In the genomic region with DNA sequence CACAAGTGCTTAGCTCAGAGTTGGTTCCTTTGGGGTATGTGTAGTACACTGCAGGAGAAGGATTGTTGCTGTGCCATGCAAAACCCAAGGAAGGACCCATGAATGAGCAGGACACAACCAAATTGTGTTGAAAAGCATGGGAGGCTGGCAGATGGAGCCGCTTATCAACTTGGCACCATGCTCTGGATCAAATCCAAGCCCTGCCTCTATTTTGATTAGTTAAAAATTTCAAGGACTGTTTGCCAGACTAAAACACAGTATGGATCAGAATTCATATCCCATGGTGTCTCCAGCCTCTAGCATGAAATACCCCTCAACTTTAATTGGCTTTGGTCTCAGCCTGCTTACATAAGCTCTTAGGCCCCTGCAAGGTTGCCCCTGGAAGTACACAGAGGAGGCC, we compare ENCODE assay signal across 16 cellular contexts. TPM values are rescaled to one million over a fixed set of nuclear protein-coding genes. Genes with fewer than 3 reads are reported as not detected.
DNase-seq lines count a peak whose midpoint lies in the region; TF ChIP-seq lines count a peak whose summit lies in the region.
"Had no signal": no experiment of that assay in that cellular context is flagged by ENCODE, and none has a peak within 500 bp of the region (broad histone marks: within the 10 kb centered on the region; RNA-seq: fewer than 3 reads in every experiment).

No MANE protein-coding gene starts in this region.

- peak; percentile 4 for DNase-seq in COR-L47 (lab: John Stamatoyannopoulos, UW)
- no peak for DNase-seq in Caco-2
- peak; percentile 47 for DNase-seq in NCI-H1694 (lab: John Stamatoyannopoulos, UW)
- no peak for DNase-seq in neuronal stem cell (ENCODE audit: low spot score)
- no peak for DNase-seq in ascending aorta (ENCODE audit: low spot score in 2 of 2)
- no peak for DNase-seq in stimulated activated CD4-positive, alpha-beta T cell treated with anti-CD3 and anti-CD28 coated beads, Interleukin-1b, Interleukin-23, amount 100 ng/mL, for 48 hours
- DNase-seq in H9: no peak
- DNase-seq: BE2C; CD8-positive, alpha-beta T cell; HCEC 1CT; KBM-7; NCI-H1048; NCI-H1930; SHP77 treated with DMSO at 0.1 percent for 48 hours had no signal

- H3K27me3 Mint-ChIP-seq in Caco-2 (ENCODE audit: insufficient read depth, unreplicated experiment): no peaks in the 10 kb centered on the region
- peaks cover 2% of the 10 kb centered on the region; the same call in 1 of the 2 replicates for H3K27me3 Mint-ChIP-seq in H9 (ENCODE audit: low read depth)

- intact Hi-C loops in Caco-2 (cut with micrococcal nuclease; ENCODE audit: unreplicated experiment): loop anchor here (5.0 kb wide), 1 partner anchor 111 kb away; no protein-coding TSS in a partner anchor
- intact Hi-C loops in ascending aorta (cut with DNase I): no loop called here

- no peaks in the 10 kb centered on the region for H3K79me2 ChIP-seq in H9 (ENCODE audit: insufficient read depth, low read length)

- H3K9ac ChIP-seq in neuronal stem cell (ENCODE audit: low read depth, low read length, poor library complexity): no peak overlapping the region
- H3K9ac ChIP-seq in H9 (ENCODE audit: extremely low read depth, insufficient read length, low read length): no peak overlapping the region

- peak overlapping the region; percentile 41 for H3K18ac ChIP-seq in neuronal stem cell (ENCODE audit: low read length)
- H3K18ac ChIP-seq in H9 (ENCODE audit: insufficient read length, low read depth, low read length): no peak overlapping the region

- no peak overlapping the region for H3K4me2 ChIP-seq in neuronal stem cell (ENCODE audit: insufficient read depth, low read length, poor library complexity, severe bottlenecking)
- no peak overlapping the region for H3K4me2 ChIP-seq in H9 (ENCODE audit: insufficient read depth, insufficient read length, low read length)

- H3K27me3 ChIP-seq in Caco-2 (replicated peaks; ENCODE audit: control insufficient read depth, insufficient read depth, low read length): no peaks in the 10 kb centered on the region
- H3K27me3 ChIP-seq in neuronal stem cell (ENCODE audit: control insufficient read depth in 3 of 3, insufficient read depth in 3 of 3, low read depth in 1 of 3, low read length in 3 of 3): no peaks in the 10 kb centered on the region
- no peaks in the 10 kb centered on the region for H3K27me3 ChIP-seq in ascending aorta
- H3K27me3 ChIP-seq in H9 (ENCODE audit: insufficient read depth, low read length): no peaks in the 10 kb centered on the region

- H2BK5ac ChIP-seq in neuronal stem cell (ENCODE audit: low read length) (no peak overlapping the region), H9 (ENCODE audit: insufficient read length, low read length) (no peak overlapping the region)

- H3K4me3 Mint-ChIP-seq in Caco-2 (ENCODE audit: unreplicated experiment) (no peak overlapping the region), H9 (no peak overlapping the region)
- H3K4me3 Mint-ChIP-seq: CD8-positive, alpha-beta T cell; T-helper 1 cell treated with Interleukin-12 subunit alpha and Interleukin-12 subunit beta and Interleukin-4 antibody, amounts not matched to agents 30 μg/mL and 1 μg/mL, for 36 hours had no signal

- H4K20me1 ChIP-seq in H9 (ENCODE audit: control insufficient read depth, insufficient read depth, insufficient read length): no peaks in the 10 kb centered on the region

- no peak overlapping the region for H2BK12ac ChIP-seq in neuronal stem cell (ENCODE audit: low read length)
- no peak overlapping the region for H2BK12ac ChIP-seq in H9 (ENCODE audit: insufficient read length, low read depth, low read length)

- no peak overlapping the region for H2BK20ac ChIP-seq in H9 (ENCODE audit: low read depth, low read length, poor library complexity, severe bottlenecking)

- H3K4me1 Mint-ChIP-seq in Caco-2 (ENCODE audit: low read depth, unreplicated experiment) (peaks cover 43% of the 10 kb centered on the region), H9 (peaks cover 6 to 11% of the 10 kb centered on the region in 2 experiments; a peak in 3 of 4 replicates)

- no peak overlapping the region for H3K4ac ChIP-seq in neuronal stem cell (ENCODE audit: low read length)
- H3K4ac ChIP-seq in H9 (ENCODE audit: low read depth, low read length): no peak overlapping the region

- CTCF ChIA-PET in Caco-2 (lab: Charles Lee): no interaction called here

- no peak overlapping the region for H3K4me3 ChIP-seq in Caco-2 (ENCODE audit: low read depth, low read length)
- H3K4me3 ChIP-seq in neuronal stem cell (ENCODE audit: low read length in 2 of 2): no peak overlapping the region
- no peak overlapping the region for H3K4me3 ChIP-seq in ascending aorta

- no CpG with 5 or more reads among the region's 1 CpG for WGBS in neuronal stem cell (ENCODE audit: extremely low coverage in 2 of 2, insufficient read length in 2 of 2, insufficient replicate concordance in 1 of 2), 2 donors
- WGBS in H9 (ENCODE audit: extremely low coverage, insufficient read length, low lambda C conversion rate): no CpG with 5 or more reads among the region's 1 CpG

- H3K36me3 Mint-ChIP-seq in Caco-2 (ENCODE audit: insufficient read depth, unreplicated experiment) (peaks cover 23% of the 10 kb centered on the region), H9 (ENCODE audit: insufficient read depth in 1 of 3, low read depth in 3 of 3) (no peaks in the 10 kb centered on the region)
- H3K36me3 Mint-ChIP-seq: CD8-positive, alpha-beta T cell had no signal

- no peak overlapping the region for H2BK120ac ChIP-seq in neuronal stem cell (ENCODE audit: low read depth, low read length)
- no peak overlapping the region for H2BK120ac ChIP-seq in H9 (ENCODE audit: low read depth, low read length, poor library complexity, severe bottlenecking)

- H2AK5ac ChIP-seq in neuronal stem cell (ENCODE audit: low read depth, low read length): no peak overlapping the region
- no peak overlapping the region for H2AK5ac ChIP-seq in H9 (ENCODE audit: insufficient read length, low read length)

- no peak overlapping the region for H4K91ac ChIP-seq in neuronal stem cell (ENCODE audit: low read depth, low read length, poor library complexity)
- no peak overlapping the region for H4K91ac ChIP-seq in H9 (ENCODE audit: insufficient read length, low read depth, low read length)

- no peaks in the 10 kb centered on the region for H3K36me3 ChIP-seq in Caco-2 (ENCODE audit: control insufficient read depth, insufficient read depth, low read length)
- no peaks in the 10 kb centered on the region for H3K36me3 ChIP-seq in neuronal stem cell (replicated peaks in 1 of 2; ENCODE audit: control insufficient read depth in 2 of 2, insufficient read depth in 2 of 2, low read length in 2 of 2)
- no peaks in the 10 kb centered on the region for H3K36me3 ChIP-seq in ascending aorta
- H3K36me3 ChIP-seq: BE2C had no signal

- H3K9me3 Mint-ChIP-seq in Caco-2 (ENCODE audit: unreplicated experiment): peaks cover 22% of the 10 kb centered on the region
- no peaks in the 10 kb centered on the region; a peak in 1 of 5 replicates for H3K9me3 Mint-ChIP-seq in H9
- H3K9me3 Mint-ChIP-seq: CD8-positive, alpha-beta T cell; T-helper 1 cell treated with Interleukin-12 subunit alpha and Interleukin-12 subunit beta and Interleukin-4 antibody, amounts not matched to agents 30 μg/mL and 1 μg/mL, for 36 hours had no signal

- H3K27ac Mint-ChIP-seq in Caco-2 (ENCODE audit: unreplicated experiment) (peak overlapping the region; percentile 77), H9 (no peak overlapping the region)
- H3K27ac Mint-ChIP-seq: CD8-positive, alpha-beta T cell; T-helper 1 cell treated with Interleukin-12 subunit alpha and Interleukin-12 subunit beta and Interleukin-4 antibody, amounts not matched to agents 30 μg/mL and 1 μg/mL, for 36 hours had no signal

- H3K23ac ChIP-seq in neuronal stem cell (ENCODE audit: low read depth, low read length, poor library complexity): no peak overlapping the region
- no peak overlapping the region for H3K23ac ChIP-seq in H9 (ENCODE audit: insufficient read length, low read depth, low read length)

- TF ChIP-seq CTCF in Caco-2 (IDR thresholded peaks at IDR 0.05; ENCODE audit: insufficient read depth in 1 of 2, low read depth in 1 of 2, low read length in 1 of 2, severe bottlenecking in 1 of 2, unreplicated experiment in 1 of 2) (no peak), ascending aorta (IDR thresholded peaks at IDR 0.05) (no peak), H9 (conservative IDR thresholded peaks at IDR 0.05) (no peak)

- H3K4me1 ChIP-seq in Caco-2 (peaks cover 64% of the 10 kb centered on the region), neuronal stem cell (ENCODE audit: control insufficient read depth in 2 of 2, insufficient read depth in 1 of 2, low read depth in 1 of 2, low read length in 2 of 2) (no peaks in the 10 kb centered on the region), ascending aorta (peaks cover 8 to 16% of the 10 kb centered on the region in 2 donors), H9 (ENCODE audit: insufficient read depth, low read length) (no peaks in the 10 kb centered on the region)
- H3K4me1 ChIP-seq: BE2C had no signal

- H3K27ac ChIP-seq in neuronal stem cell (replicated peaks; ENCODE audit: low read length): no peak overlapping the region
- no peak overlapping the region for H3K27ac ChIP-seq in ascending aorta
- H3K27ac ChIP-seq in H9 (ENCODE audit: insufficient read length, low read depth, low read length): no peak overlapping the region

- H2BK15ac ChIP-seq in neuronal stem cell (ENCODE audit: low read length) (no peak overlapping the region), H9 (ENCODE audit: low read depth, low read length) (no peak overlapping the region)

- H4K8ac ChIP-seq in neuronal stem cell (ENCODE audit: low read depth, low read length) (no peak overlapping the region), H9 (replicated peaks; ENCODE audit: insufficient read length, low read depth, low read length) (no peak overlapping the region)

- H3K9me3 ChIP-seq in Caco-2 (peaks cover 5% of the 10 kb centered on the region), neuronal stem cell (replicated peaks in 1 of 2; ENCODE audit: control insufficient read depth in 2 of 2, insufficient read depth in 1 of 2, low read depth in 1 of 2, low read length in 2 of 2) (no peaks in the 10 kb centered on the region), ascending aorta (no peaks in the 10 kb centered on the region), H9 (ENCODE audit: control insufficient read depth, low read depth, low read length) (no peaks in the 10 kb centered on the region)
- H3K9me3 ChIP-seq: BE2C had no signal

- no peak overlapping the region for H3K56ac ChIP-seq in H9 (ENCODE audit: insufficient read length, low read depth, low read length)

- H3K23me2 ChIP-seq in H9 (ENCODE audit: insufficient read length, low read depth, low read length, poor library complexity, severe bottlenecking): no peaks in the 10 kb centered on the region

- H2AFZ ChIP-seq in neuronal stem cell (ENCODE audit: low read length) (no peak overlapping the region), H9 (ENCODE audit: low read length) (no peak overlapping the region)

- H4K5ac ChIP-seq in H9 (ENCODE audit: insufficient read length, low read depth, low read length): no peak overlapping the region

- H3T11ph ChIP-seq in H9 (ENCODE audit: low read length): no peak overlapping the region

- BruUV-seq in Caco-2 (replicated peaks; lab: Mats Ljungman, UMichigan): no TSS peak

- POLR2A ChIA-PET in Caco-2 (lab: Charles Lee): no interaction called here

- no peak overlapping the region for H3K14ac ChIP-seq in neuronal stem cell (ENCODE audit: low read length)
- H3K14ac ChIP-seq in H9 (ENCODE audit: insufficient read depth, low read length): no peak overlapping the region

- no peaks in the 10 kb centered on the region for H3K79me1 ChIP-seq in neuronal stem cell (ENCODE audit: low read depth, low read length)
- H3K79me1 ChIP-seq in H9 (ENCODE audit: insufficient read depth, low read depth, low read length, poor library complexity, severe bottlenecking): no peaks in the 10 kb centered on the region

RNA-seq across cellular contexts. Expression of gene CCDC185, which starts 27.8 kb away (rescaled TPM):
- total RNA-seq in Caco-2 (2022) (not detected in 2 replicates), ascending aorta (not detected), H9 (2021) (not detected in 2 replicates)
- polyA plus RNA-seq in neuronal stem cell (2013, experiment 1 of 2): not detected
- not detected for polyA plus RNA-seq in neuronal stem cell (2013, experiment 2 of 2)
- total RNA-seq: CD8-positive, alpha-beta T cell had no signal
- polyA plus RNA-seq: AG04450 had no signal

RNA-seq across cellular contexts. Expression of gene SUSD4, which starts 57.0 kb away (rescaled TPM):
- total RNA-seq in Caco-2 (2022) (31.4 and 36.7 TPM in 2 replicates), ascending aorta (not detected), H9 (2021) (3.5 and 4.2 TPM in 2 replicates)
- polyA plus RNA-seq in neuronal stem cell (2013, experiment 1 of 2): 4.7 TPM
- polyA plus RNA-seq in neuronal stem cell (2013, experiment 2 of 2): 4.3 TPM

Comparison
In these comparisons a context has a peak if more than half of its experiments do, and no peak if none do; other contexts are left out.
1. DNase-seq: peak in COR-L47 (single experiment) and NCI-H1694 (single experiment); none in Caco-2 (0 of 2), neuronal stem cell (single experiment), ascending aorta (0 of 2), stimulated activated CD4-positive, alpha-beta T cell treated with anti-CD3 and anti-CD28 coated beads, Interleukin-1b, Interleukin-23, amount 100 ng/mL, for 48 hours (single experiment) and H9 (single experiment).